Comparison of ENCODE assay signal across 18 cellular contexts in the genomic region with DNA sequence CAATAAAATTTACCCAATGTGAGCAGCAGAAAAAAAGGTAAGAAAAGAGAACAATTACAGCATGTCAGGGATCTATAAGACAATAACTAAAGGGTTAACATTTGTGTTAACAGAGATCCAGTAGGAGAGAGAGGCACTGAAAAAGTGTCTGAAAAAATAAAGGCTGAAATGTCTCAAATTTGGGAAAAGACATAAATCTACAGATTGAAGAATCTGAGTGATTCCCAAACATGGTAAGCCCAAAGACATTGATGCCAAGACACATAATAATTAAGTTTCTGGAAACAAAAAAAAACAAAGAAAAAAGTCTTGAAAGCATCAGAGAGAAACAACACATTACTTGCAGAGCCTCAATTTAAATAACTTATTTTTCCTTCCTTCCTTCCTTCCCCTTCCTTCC.
DNase-seq lines count a peak whose midpoint lies in the region; ATAC-seq and TF ChIP-seq lines count a peak whose summit lies in the region.
"Had no signal": no experiment of that assay in that cellular context is flagged by ENCODE, and none has a peak within 500 bp of the region (broad histone marks: within the 10 kb centered on the region; RNA-seq: fewer than 3 reads in every experiment).

No MANE protein-coding gene starts in this region.

- H3K36me3 ChIP-seq in BLaER1 treated with 17β-estradiol and CSF1 and Interleukin-3, amounts not matched to agents 10 nM and 100 nM = peaks cover 0 to 11% (median 7%) of the 10 kb centered on the region in 11 experiments; a peak in 12 of 22 replicates
- no peaks in the 10 kb centered on the region for H3K36me3 ChIP-seq in HEK293 (ENCODE audit: control insufficient read depth in 2 of 2, insufficient read depth in 1 of 2, low read length in 2 of 2)
- H3K36me3 ChIP-seq: BE2C, HAP-1 had no signal

- H3K4me3 ChIP-seq in BLaER1 treated with 17β-estradiol and CSF1 and Interleukin-3, amounts not matched to agents 10 nM and 100 nM = no peak overlapping the region
- no peak overlapping the region for H3K4me3 ChIP-seq in HEK293 (ENCODE audit: low read depth, low read length)
- H3K4me3 ChIP-seq: A549, GM23338, HAP-1 had no signal

- no peak overlapping the region for H3K9ac ChIP-seq in BLaER1 treated with 17β-estradiol and CSF1 and Interleukin-3, amounts not matched to agents 10 nM and 100 nM

- peak overlapping the region in 6 of 11 experiments; percentile 11 to 29 (median 18); a peak in 4 of 22 replicates for H3K4me2 ChIP-seq in BLaER1 treated with 17β-estradiol and CSF1 and Interleukin-3, amounts not matched to agents 10 nM and 100 nM
- H3K4me2 ChIP-seq: GM23338 had no signal

- H4K20me1 ChIP-seq in BLaER1 treated with 17β-estradiol and CSF1 and Interleukin-3, amounts not matched to agents 10 nM and 100 nM = no peaks in the 10 kb centered on the region

- DNase-seq in epithelial cell of prostate (ENCODE audit: low read depth, low spot score) = no peak
- DNase-seq in anterior cingulate cortex (lab: John Stamatoyannopoulos, UW) = no peak
- DNase-seq in activated T-cell treated with anti-CD3 and anti-CD28 coated beads for 4 hours = no peak
- DNase-seq: 8988T; ACHN; AML-193; BE2C; C1 segment of cervical spinal cord; Caco-2; CD4-positive, alpha-beta memory T cell; DMS153; DND-41 had no signal

- peaks cover 0 to 18% (median 4%) of the 10 kb centered on the region in 11 experiments; a peak in 4 of 22 replicates for H3K9me3 ChIP-seq in BLaER1 treated with 17β-estradiol and CSF1 and Interleukin-3, amounts not matched to agents 10 nM and 100 nM (replicated peaks in 1 of 11)
- no peaks in the 10 kb centered on the region for H3K9me3 ChIP-seq in HEK293 (ENCODE audit: control insufficient read depth, insufficient read depth, low read depth, low read length)
- H3K9me3 ChIP-seq: A549, BE2C, Caco-2, HAP-1 had no signal

- H3K4me1 ChIP-seq in BLaER1 treated with 17β-estradiol and CSF1 and Interleukin-3, amounts not matched to agents 10 nM and 100 nM = peaks cover 3 to 11% (median 6%) of the 10 kb centered on the region in 10 experiments; a peak in 10 of 20 replicates
- H3K4me1 ChIP-seq in HEK293 (ENCODE audit: control insufficient read depth, insufficient read depth, low read length) = no peaks in the 10 kb centered on the region
- H3K4me1 ChIP-seq: BE2C, HAP-1 had no signal

- POLR2A ChIA-PET in HEK293 (lab: Yijun Ruan, JAX) = no interaction called here

- no peaks in the 10 kb centered on the region for H3K27me3 ChIP-seq in BLaER1 treated with 17β-estradiol and CSF1 and Interleukin-3, amounts not matched to agents 10 nM and 100 nM
- H3K27me3 ChIP-seq: BE2C had no signal

- CTCF ChIA-PET in HEK293 (lab: Yijun Ruan, JAX) = no interaction called here

- no peak overlapping the region for H3K27ac ChIP-seq in BLaER1 treated with 17β-estradiol and CSF1 and Interleukin-3, amounts not matched to agents 10 nM and 100 nM
- H3K27ac ChIP-seq in HEK293 (ENCODE audit: extremely low read depth, low read depth, low read length) (no peak overlapping the region), epithelial cell of prostate (peak overlapping the region; percentile 44)
- H3K27ac ChIP-seq: A549 had no signal

- ATAC-seq in HG02759 (IDR thresholded peaks at IDR 0.05; ENCODE audit: unreplicated experiment) = no peak
- ATAC-seq: A549, GM23338 had no signal

- TF ChIP-seq CTCF in HEK293 (tag by site-specific recombination; IDR thresholded peaks at IDR 0.05) = no peak

TF ChIP-seq in HEK293, 187 proteins besides CTCF, POLR2A, EP300 and RAD21:
- TF ChIP-seq ZNF121 (tag by site-specific recombination; IDR thresholded peaks at IDR 0.05) (no peak), ZNF558 (tag by site-specific recombination; IDR thresholded peaks at IDR 0.05) (peak; percentile 91)
